In the genomic region with DNA sequence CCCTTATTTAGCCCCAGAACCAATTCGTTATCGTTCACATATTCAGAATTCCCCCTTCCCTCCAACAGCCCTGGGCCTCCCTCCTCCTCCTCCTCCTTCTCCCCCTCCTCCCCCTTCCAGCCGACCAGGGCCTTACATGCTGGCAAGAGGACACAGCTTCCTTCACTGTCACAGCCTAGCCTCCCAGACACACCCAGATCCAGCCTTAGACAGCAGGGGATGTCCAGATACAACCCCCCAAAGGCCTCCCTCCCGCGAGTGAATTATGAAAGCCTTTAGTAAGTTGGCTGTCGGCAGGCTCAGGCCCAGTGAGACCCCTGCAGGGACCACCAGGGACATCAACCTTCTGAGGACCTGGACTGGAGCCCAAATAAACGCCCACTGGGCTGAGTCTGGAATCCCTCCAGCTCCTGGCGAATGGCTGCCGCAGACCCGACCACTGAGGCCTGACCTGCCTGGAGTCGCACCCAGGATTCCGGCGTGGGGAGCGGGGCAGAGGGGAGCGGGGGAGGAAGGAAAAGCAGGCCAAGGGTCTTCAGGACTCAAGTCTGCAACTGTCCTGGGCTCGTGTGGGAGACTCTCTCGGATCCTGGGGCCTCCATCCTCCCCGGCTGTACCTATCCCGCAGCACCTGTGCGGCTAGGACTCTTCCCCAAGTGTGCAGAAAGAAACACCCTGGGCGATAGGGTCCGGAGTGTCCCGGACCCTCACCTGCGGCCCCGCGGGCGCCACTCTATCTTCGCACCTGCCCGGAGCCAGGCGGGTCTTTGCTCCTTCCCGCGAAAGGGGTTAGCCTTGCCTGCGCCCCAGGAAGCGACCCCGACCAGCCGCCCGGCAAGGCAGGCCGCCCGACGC, we compare ENCODE assay signal across 9 cellular contexts. TPM values are rescaled to one million over a fixed set of nuclear protein-coding genes. Genes with fewer than 3 reads are reported as not detected.
DNase-seq lines count a peak whose midpoint lies in the region; ATAC-seq and TF ChIP-seq lines count a peak whose summit lies in the region.
"Had no signal": no experiment of that assay in that cellular context is flagged by ENCODE, and none has a peak within 500 bp of the region (broad histone marks: within the 10 kb centered on the region; RNA-seq: fewer than 3 reads in every experiment).

No MANE protein-coding gene starts in this region.

- H3K36me3 Mint-ChIP-seq in type B pancreatic cell: no peaks in the 10 kb centered on the region

- peak overlapping the region; percentile 76 for H3K9ac ChIP-seq in endocrine pancreas (ENCODE audit: control insufficient read depth, insufficient read depth, low read length)
- H3K9ac ChIP-seq in mesenchymal stem cell (ENCODE audit: low read length): peak overlapping the region; percentile 78

- H3K27me3 Mint-ChIP-seq in type B pancreatic cell: peaks cover 25% of the 10 kb centered on the region

- H3K4me1 Mint-ChIP-seq in type B pancreatic cell (ENCODE audit: unreplicated experiment): peaks cover 23% of the 10 kb centered on the region

- peaks cover 39% of the 10 kb centered on the region for H3K79me1 ChIP-seq in mesenchymal stem cell (replicated peaks; ENCODE audit: low read length, poor library complexity, severe bottlenecking)

- no peak overlapping the region for H3K23ac ChIP-seq in mesenchymal stem cell (ENCODE audit: low read length in 2 of 2)

- DNase-seq in NCI-H345 (lab: John Stamatoyannopoulos, UW): peak; percentile 34
- no peak for DNase-seq in NCI-H345 treated with DMSO at 0.1 percent for 48 hours (lab: John Stamatoyannopoulos, UW; ENCODE audit: unreplicated experiment)
- peak; percentile 70 for DNase-seq in SK-N-DZ (ENCODE audit: low spot score)
- DNase-seq in mesenchymal stem cell: peak; percentile 65
- DNase-seq in type B pancreatic cell (ENCODE audit: extremely low spot score, unreplicated experiment): no peak
- no peak for DNase-seq in stimulated activated CD4-positive, alpha-beta T cell treated with anti-CD3 and anti-CD28 coated beads, Interleukin-12 subunit alpha, Interleukin-12 subunit beta, amount 100 ng/mL, for 4 hours

- H3K4ac ChIP-seq in mesenchymal stem cell (ENCODE audit: low read depth in 1 of 2, low read length in 2 of 2): peak overlapping the region; percentile 26 to 57

- WGBS in mesenchymal stem cell: 6% methylated on average over 39 of the region's 40 CpGs

- H2AK5ac ChIP-seq in mesenchymal stem cell (ENCODE audit: low read length, severe bottlenecking): peak overlapping the region; percentile 36

- H3K4me3 ChIP-seq in endocrine pancreas (ENCODE audit: control insufficient read depth, insufficient read depth, low read length): peak overlapping the region; percentile 44
- H3K4me3 ChIP-seq in mesenchymal stem cell (ENCODE audit: insufficient read depth in 1 of 2, low read depth in 1 of 2, low read length in 2 of 2): peak overlapping the region; percentile 78 to 85

- H3K27me3 ChIP-seq in endocrine pancreas (ENCODE audit: control insufficient read depth, insufficient read depth, low read length) (no peaks in the 10 kb centered on the region), mesenchymal stem cell (ENCODE audit: control insufficient read depth in 1 of 2, insufficient read depth in 1 of 2, low read length in 2 of 2) (peaks cover 0 to 9% of the 10 kb centered on the region in 2 experiments)

- H3K9me3 ChIP-seq in endocrine pancreas (ENCODE audit: control insufficient read depth, low read length): no peaks in the 10 kb centered on the region
- H3K9me3 ChIP-seq in mesenchymal stem cell (ENCODE audit: control insufficient read depth, low read length): no peaks in the 10 kb centered on the region

- peak overlapping the region; percentile 93 for H3K4me2 ChIP-seq in mesenchymal stem cell (ENCODE audit: low read length, poor library complexity, severe bottlenecking)

- peak overlapping the region; percentile 73 for H2AFZ ChIP-seq in mesenchymal stem cell (ENCODE audit: low read depth, low read length)

- H3K9me3 Mint-ChIP-seq in type B pancreatic cell: no peaks in the 10 kb centered on the region

- H3K18ac ChIP-seq in mesenchymal stem cell (ENCODE audit: low read depth in 1 of 2, low read length in 2 of 2): peak overlapping the region; percentile 46 to 65

- ATAC-seq in HG02798 (IDR thresholded peaks at IDR 0.05; ENCODE audit: poor library complexity, unreplicated experiment): peak; percentile 11

- peak overlapping the region; percentile 80 for H3K4me3 Mint-ChIP-seq in type B pancreatic cell

- peak overlapping the region; percentile 88 for H3K27ac ChIP-seq in mesenchymal stem cell (ENCODE audit: low read length, poor library complexity, severe bottlenecking)

- H3K36me3 ChIP-seq in endocrine pancreas (ENCODE audit: control insufficient read depth, insufficient read depth, low read length) (no peaks in the 10 kb centered on the region), mesenchymal stem cell (ENCODE audit: control insufficient read depth in 1 of 2, insufficient read depth in 2 of 2, low read depth in 1 of 2, low read length in 2 of 2) (peaks cover 0 to 21% of the 10 kb centered on the region in 2 experiments)

- H3K4me1 ChIP-seq in endocrine pancreas (ENCODE audit: control insufficient read depth, insufficient read depth, low read length): peaks cover 12% of the 10 kb centered on the region
- H3K4me1 ChIP-seq in mesenchymal stem cell (ENCODE audit: control insufficient read depth, insufficient read depth, low read depth, low read length): peaks cover 46% of the 10 kb centered on the region

- peak; percentile 53 for TF ChIP-seq CTCF in type B pancreatic cell (conservative IDR thresholded peaks at IDR 0.05)

- peak overlapping the region; percentile 90 for H4K8ac ChIP-seq in mesenchymal stem cell (ENCODE audit: low read length)

- H3K27ac Mint-ChIP-seq in type B pancreatic cell: peak overlapping the region; percentile 75

- H2BK120ac ChIP-seq in mesenchymal stem cell (ENCODE audit: low read depth, low read length): peak overlapping the region; percentile 73

- peak overlapping the region; percentile 79 for H2BK15ac ChIP-seq in mesenchymal stem cell (ENCODE audit: low read depth, poor library complexity, severe bottlenecking)

- H2BK5ac ChIP-seq in mesenchymal stem cell (ENCODE audit: low read depth, low read length, poor library complexity, severe bottlenecking): peak overlapping the region; percentile 76

- H3K14ac ChIP-seq in mesenchymal stem cell (ENCODE audit: low read length in 2 of 2): no peak overlapping the region

- peak overlapping the region; percentile 46 for H4K91ac ChIP-seq in mesenchymal stem cell (ENCODE audit: low read length)

- no peak overlapping the region for H2BK12ac ChIP-seq in mesenchymal stem cell (ENCODE audit: low read length in 2 of 2)

RNA-seq across cellular contexts. Expression of a gene that starts 0.7 kb away (rescaled TPM):
- polyA plus RNA-seq in SK-N-DZ (2014; cell fraction: cytosol; rRNA removed): 32.3 and 32.6 TPM in 2 replicates
- polyA plus RNA-seq in SK-N-DZ (2014; cell fraction: nucleus; rRNA removed): 84.5 and 109 TPM in 2 replicates
- 56.6 TPM for polyA plus RNA-seq in mesenchymal stem cell (2013, experiment 1 of 2)
- 56.6 TPM for polyA plus RNA-seq in mesenchymal stem cell (2013, experiment 2 of 2)
- 62.7 and 68.1 TPM in 2 replicates for total RNA-seq in type B pancreatic cell (ENCODE audit: low replicate concordance)

RNA-seq across cellular contexts. Expression of a gene that starts 29.1 kb away (rescaled TPM):
- polyA plus RNA-seq in SK-N-DZ (2014; cell fraction: cytosol; rRNA removed): not detected in 2 replicates
- polyA plus RNA-seq in SK-N-DZ (2014; cell fraction: nucleus; rRNA removed): 0.13 TPM in 1 of 2 replicates, not detected in the other
- not detected for polyA plus RNA-seq in mesenchymal stem cell (2013, experiment 1 of 2)
- polyA plus RNA-seq in mesenchymal stem cell (2013, experiment 2 of 2): not detected
- 0.76 and 1.4 TPM in 2 replicates for total RNA-seq in type B pancreatic cell (ENCODE audit: low replicate concordance)
- total RNA-seq: glomerular endothelial cell had no signal

RNA-seq across cellular contexts. Expression of a gene that starts 36.8 kb away (rescaled TPM):
- polyA plus RNA-seq in SK-N-DZ (2014; cell fraction: cytosol; rRNA removed): 0.68 and 1.9 TPM in 2 replicates
- polyA plus RNA-seq in SK-N-DZ (2014; cell fraction: nucleus; rRNA removed): 0.58 TPM in 1 of 2 replicates, not detected in the other
- polyA plus RNA-seq in mesenchymal stem cell (2013, experiment 1 of 2): 0.01 TPM
- polyA plus RNA-seq in mesenchymal stem cell (2013, experiment 2 of 2): 0.04 TPM
- total RNA-seq in type B pancreatic cell (ENCODE audit: low replicate concordance): 2.5 and 4.4 TPM in 2 replicates
- total RNA-seq: glomerular endothelial cell had no signal

RNA-seq across cellular contexts. Expression of a gene that starts 39.0 kb away (rescaled TPM):
- polyA plus RNA-seq in SK-N-DZ (2014; cell fraction: cytosol; rRNA removed): 13.8 and 15.9 TPM in 2 replicates
- polyA plus RNA-seq in SK-N-DZ (2014; cell fraction: nucleus; rRNA removed): 14.9 and 18.4 TPM in 2 replicates
- polyA plus RNA-seq in mesenchymal stem cell (2013, experiment 1 of 2): 8.1 TPM
- 8.2 TPM for polyA plus RNA-seq in mesenchymal stem cell (2013, experiment 2 of 2)
- 15.6 and 20.0 TPM in 2 replicates for total RNA-seq in type B pancreatic cell (ENCODE audit: low replicate concordance)

RNA-seq across cellular contexts. Expression of a gene that starts 54.1 kb away (rescaled TPM):
- 2.8 and 3.6 TPM in 2 replicates for polyA plus RNA-seq in SK-N-DZ (2014; cell fraction: cytosol; rRNA removed)
- 3.9 and 13.1 TPM in 2 replicates for polyA plus RNA-seq in SK-N-DZ (2014; cell fraction: nucleus; rRNA removed)
- 8.7 TPM for polyA plus RNA-seq in mesenchymal stem cell (2013, experiment 1 of 2)
- polyA plus RNA-seq in mesenchymal stem cell (2013, experiment 2 of 2): 10.3 TPM
- total RNA-seq in type B pancreatic cell (ENCODE audit: low replicate concordance): 7.2 and 7.6 TPM in 2 replicates

Comparison
In these comparisons a context has a peak if more than half of its experiments do, and no peak if none do; other contexts are left out.
1. DNase-seq: peak in NCI-H345 (single experiment), SK-N-DZ (single experiment) and mesenchymal stem cell (single experiment); none in NCI-H345 treated with DMSO at 0.1 percent for 48 hours (single experiment), type B pancreatic cell (single experiment) and stimulated activated CD4-positive, alpha-beta T cell treated with anti-CD3 and anti-CD28 coated beads, Interleukin-12 subunit alpha, Interleukin-12 subunit beta, amount 100 ng/mL, for 4 hours (single experiment).